ENCODE assay signal across 21 cellular contexts in genomic region chr1:160398823-160399222, GRCh38. TPM values are rescaled to one million over a fixed set of nuclear protein-coding genes. Genes with fewer than 3 reads are reported as not detected.
A peak's percentile ranks its signal among the peaks of the same experiment; 100 is the strongest.
DNase-seq lines count a peak whose midpoint lies in the region; ATAC-seq, FAIRE-seq and TF ChIP-seq lines count a peak whose summit lies in the region.
"Had no signal": no experiment of that assay in that cellular context is flagged by ENCODE, and none has a peak within 500 bp of the region (broad histone marks: within the 10 kb centered on the region; RNA-seq: fewer than 3 reads in every experiment).

No MANE protein-coding gene starts in this region.

- peaks cover 47% of the 10 kb centered on the region for H3K4me1 Mint-ChIP-seq in GM23338
- peaks cover 52% of the 10 kb centered on the region for H3K4me1 Mint-ChIP-seq in endothelial cell (ENCODE audit: unreplicated experiment)
- peaks cover 31% of the 10 kb centered on the region for H3K4me1 Mint-ChIP-seq in nephron
- no peaks in the 10 kb centered on the region for H3K4me1 Mint-ChIP-seq in HFFc6 (ENCODE audit: low read depth)

- H3K36me3 Mint-ChIP-seq in GM23338 (ENCODE audit: low read depth) (no peaks in the 10 kb centered on the region), endothelial cell (ENCODE audit: low read depth, unreplicated experiment) (no peaks in the 10 kb centered on the region), nephron (ENCODE audit: low read depth) (no peaks in the 10 kb centered on the region), HFFc6 (ENCODE audit: low read depth) (no peaks in the 10 kb centered on the region)

- peaks cover 33% of the 10 kb centered on the region for H3K79me2 ChIP-seq in GM23338 (replicated peaks; ENCODE audit: insufficient read depth)

- H3K4me2 ChIP-seq in GM23338 = peak overlapping the region; percentile 83

- peak overlapping the region; percentile 88 for H3K27ac Mint-ChIP-seq in GM23338
- H3K27ac Mint-ChIP-seq in endothelial cell (ENCODE audit: unreplicated experiment) = no peak overlapping the region
- peak overlapping the region; percentile 51 to 65 (median 58) for H3K27ac Mint-ChIP-seq in nephron
- H3K27ac Mint-ChIP-seq in HFFc6 = no peak overlapping the region

- H3K27me3 Mint-ChIP-seq in GM23338 (ENCODE audit: insufficient read depth, low read depth, poor library complexity) (peaks cover 10% of the 10 kb centered on the region), endothelial cell (ENCODE audit: unreplicated experiment) (peaks cover 10% of the 10 kb centered on the region), nephron (ENCODE audit: low read depth) (peaks cover 4% of the 10 kb centered on the region), HFFc6 (ENCODE audit: insufficient read depth) (peaks cover 58% of the 10 kb centered on the region)

- ATAC-seq in GM23338 (no peak), GM21619 (IDR thresholded peaks at IDR 0.05; ENCODE audit: unreplicated experiment) (no peak)
- ATAC-seq: lower lobe of right lung, sciatic nerve had no signal

- TF ChIP-seq CTCF in GM23338 (conservative IDR thresholded peaks at IDR 0.05; ENCODE audit: low read depth in 2 of 2) (no peak), endothelial cell (IDR thresholded peaks at IDR 0.05; ENCODE audit: unreplicated experiment) (no peak), nephron (IDR thresholded peaks at IDR 0.05; ENCODE audit: unreplicated experiment in 3 of 3) (no peak), HFFc6 (IDR thresholded peaks at IDR 0.05) (no peak)

- no peak for FAIRE-seq in frontal cortex (lab: Jason Lieb, UNC)
- FAIRE-seq: HTR-8/SVneo had no signal

- no peaks in the 10 kb centered on the region for H3K27me3 ChIP-seq in GM23338 (ENCODE audit: insufficient read depth)

- H3K4me1 ChIP-seq in GM23338 (ENCODE audit: insufficient read depth) = peaks cover 41% of the 10 kb centered on the region

- no peaks in the 10 kb centered on the region for H3K9me2 ChIP-seq in GM23338 (ENCODE audit: insufficient read depth)

- H3K9me3 Mint-ChIP-seq in GM23338 = no peaks in the 10 kb centered on the region
- no peaks in the 10 kb centered on the region for H3K9me3 Mint-ChIP-seq in endothelial cell (ENCODE audit: unreplicated experiment)
- no peaks in the 10 kb centered on the region for H3K9me3 Mint-ChIP-seq in nephron
- no peaks in the 10 kb centered on the region for H3K9me3 Mint-ChIP-seq in HFFc6

- H2AFZ ChIP-seq in GM23338 = peak overlapping the region; percentile 64; the same call in 1 of the 2 replicates

- DNase-seq in GM23338 (ENCODE audit: low spot score) (no peak), NCI-H226 (peak; percentile 15), endothelial cell (ENCODE audit: low spot score) (no peak), NCI-H1417 (lab: John Stamatoyannopoulos, UW) (no peak), HFFc6 (no peak), frontal cortex (ENCODE audit: low spot score in 2 of 2) (no peak)
- DNase-seq: brain microvascular endothelial cell; effector CD8-positive, alpha-beta T cell; lower lobe of right lung; NCI-H2029 treated with DMSO at 0.1 percent for 48 hours; NCI-H526 treated with DMSO at 0.1 percent for 48 hours; stimulated activated CD4-positive, alpha-beta T cell treated with anti-CD3 and anti-CD28 coated beads, Interleukin-2, amount 100 ng/mL, for 24 hours; tibial artery; WERI-Rb-1 had no signal

- H3K36me3 ChIP-seq in GM23338 (ENCODE audit: insufficient read depth) = no peaks in the 10 kb centered on the region
- H3K36me3 ChIP-seq: brain microvascular endothelial cell, lower lobe of right lung, neutrophil, tibial artery had no signal

- H3K27ac ChIP-seq in GM23338 (ENCODE audit: low read depth) = peak overlapping the region; percentile 99; the same call in 1 of the 2 replicates
- H3K27ac ChIP-seq: brain microvascular endothelial cell, C4-2B, lower lobe of right lung, neutrophil, tibial artery, WERI-Rb-1 had no signal

- H3F3A ChIP-seq in GM23338 (replicated peaks; ENCODE audit: low read depth) = peaks cover 12% of the 10 kb centered on the region; the same call in 1 of the 2 replicates

- H4K20me1 ChIP-seq in GM23338 (replicated peaks; ENCODE audit: insufficient read depth) = peaks cover 10% of the 10 kb centered on the region; the same call in 1 of the 2 replicates

- H3K4me3 ChIP-seq in GM23338 = 0 out of 2 replicates have a peak overlapping the region, but pooled peaks have one; percentile 26
- H3K4me3 ChIP-seq: lower lobe of right lung, tibial artery had no signal

- H3K4me3 Mint-ChIP-seq in GM23338 = peak overlapping the region; percentile 15; the same call in 1 of the 3 replicates
- peak overlapping the region; percentile 4 for H3K4me3 Mint-ChIP-seq in endothelial cell (ENCODE audit: unreplicated experiment)
- H3K4me3 Mint-ChIP-seq in nephron = peak overlapping the region; percentile 80 to 84 (median 80)
- H3K4me3 Mint-ChIP-seq in HFFc6 = no peak overlapping the region

TF ChIP-seq in GM23338, 12 proteins besides CTCF, POLR2A, EP300 and RAD21 (continues in another document):
- TF ChIP-seq NANOG (IDR thresholded peaks at IDR 0.05; ENCODE audit: borderline replicate concordance) (no peak), EZH2 (IDR thresholded peaks at IDR 0.05; ENCODE audit: low read depth, unreplicated experiment) (no peak), CREB1 (CRISPR knock-in tag; IDR thresholded peaks at IDR 0.05; ENCODE audit: low read depth) (no peak), ZNF331 (CRISPR knock-in tag; IDR thresholded peaks at IDR 0.05; ENCODE audit: low read depth) (no peak), ZNF114 (CRISPR knock-in tag; IDR thresholded peaks at IDR 0.05) (no peak), EZH2phosphoT487 (IDR thresholded peaks at IDR 0.05; ENCODE audit: unreplicated experiment) (no peak), STAT1 (IDR thresholded peaks at IDR 0.05; ENCODE audit: unreplicated experiment) (no peak)
- TF ChIP-seq, protein P1, sequence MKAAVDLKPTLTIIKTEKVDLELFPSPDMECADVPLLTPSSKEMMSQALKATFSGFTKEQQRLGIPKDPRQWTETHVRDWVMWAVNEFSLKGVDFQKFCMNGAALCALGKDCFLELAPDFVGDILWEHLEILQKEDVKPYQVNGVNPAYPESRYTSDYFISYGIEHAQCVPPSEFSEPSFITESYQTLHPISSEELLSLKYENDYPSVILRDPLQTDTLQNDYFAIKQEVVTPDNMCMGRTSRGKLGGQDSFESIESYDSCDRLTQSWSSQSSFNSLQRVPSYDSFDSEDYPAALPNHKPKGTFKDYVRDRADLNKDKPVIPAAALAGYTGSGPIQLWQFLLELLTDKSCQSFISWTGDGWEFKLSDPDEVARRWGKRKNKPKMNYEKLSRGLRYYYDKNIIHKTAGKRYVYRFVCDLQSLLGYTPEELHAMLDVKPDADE (IDR thresholded peaks at IDR 0.05) = no peak

RNA-seq across cellular contexts. Expression of gene VANGL2, which starts 1.5 kb away (rescaled TPM):
- 42.8 and 51.3 TPM in 2 replicates for total RNA-seq in GM23338 (2014; rRNA removed; shearing (Covaris generic))
- 16.8 and 17.7 TPM in 2 replicates for polyA plus RNA-seq in GM23338 (2016; fragmentation: Nextera tagmentation; extraction: Ambion mirVana)
- total RNA-seq in endothelial cell (ENCODE audit: unreplicated experiment) (79.8 TPM), frontal cortex (11.0 TPM)
- not detected for total RNA-seq in HFFc6 (2021; fragmentation: NEBNext Ultra II Directional; extraction: Animal tissue kit (Norgen Biotek cat#: 25700))

RNA-seq across cellular contexts. Expression of gene NHLH1, which starts 32.0 kb away (rescaled TPM):
- 0.50 and 0.69 TPM in 2 replicates for total RNA-seq in GM23338 (2014; rRNA removed; shearing (Covaris generic))
- 0.78 and 0.89 TPM in 2 replicates for polyA plus RNA-seq in GM23338 (2016; fragmentation: Nextera tagmentation; extraction: Ambion mirVana)
- total RNA-seq in endothelial cell (ENCODE audit: unreplicated experiment) = 1.2 TPM
- total RNA-seq in HFFc6 (2021; fragmentation: NEBNext Ultra II Directional; extraction: Animal tissue kit (Norgen Biotek cat#: 25700)) = under 1 TPM in 3 of 6 experiments, not detected in 3; 0.11 to 0.17 (median 0.11) TPM
- 0.41 TPM for total RNA-seq in frontal cortex
- total RNA-seq: Daoy, sciatic nerve had no signal

RNA-seq across cellular contexts. Expression of gene NCSTN, which starts 55.6 kb away (rescaled TPM):
- 45.9 and 47.5 TPM in 2 replicates for total RNA-seq in GM23338 (2014; rRNA removed; shearing (Covaris generic))
- polyA plus RNA-seq in GM23338 (2016; fragmentation: Nextera tagmentation; extraction: Ambion mirVana) = 36.0 and 37.4 TPM in 2 replicates
- total RNA-seq in endothelial cell (ENCODE audit: unreplicated experiment) (115 TPM), frontal cortex (24.5 TPM)
- 100 to 1,000 TPM; 133 to 154 (median 145) TPM for total RNA-seq in HFFc6 (2021; fragmentation: NEBNext Ultra II Directional; extraction: Animal tissue kit (Norgen Biotek cat#: 25700))

RNA-seq across cellular contexts. Expression of gene COPA, which starts 55.8 kb away (rescaled TPM):
- total RNA-seq in GM23338 (2014; rRNA removed; shearing (Covaris generic)) = 87.1 and 104 TPM in 2 replicates
- polyA plus RNA-seq in GM23338 (2016; fragmentation: Nextera tagmentation; extraction: Ambion mirVana) = 52.1 and 58.2 TPM in 2 replicates
- 178 TPM for total RNA-seq in endothelial cell (ENCODE audit: unreplicated experiment)
- 100 to 1,000 TPM; 218 to 257 (median 249) TPM for total RNA-seq in HFFc6 (2021; fragmentation: NEBNext Ultra II Directional; extraction: Animal tissue kit (Norgen Biotek cat#: 25700))
- 161 TPM for total RNA-seq in frontal cortex

Comparison
In these comparisons a context has a peak if more than half of its experiments do, and no peak if none do; other contexts are left out.
1. H3K27ac Mint-ChIP-seq: peak in GM23338 (single experiment) and nephron (3 of 3); none in endothelial cell (single experiment) and HFFc6 (single experiment).
2. RNA of gene VANGL2, which starts 1.5 kb away (total RNA-seq): 79.8 TPM in endothelial cell (single experiment), 42.8 to 51.3 TPM in GM23338 and 11.0 TPM in frontal cortex (single experiment); not detected in HFFc6; every median in the first group is over 10 times any median in the second.